ENCODE assay signal across 23 cellular contexts in genomic region chr7:149370790-149371189, GRCh38.
DNase-seq lines count a peak whose midpoint lies in the region; ATAC-seq and TF ChIP-seq lines count a peak whose summit lies in the region.
"Had no signal": no experiment of that assay in that cellular context is flagged by ENCODE, and none has a peak within 500 bp of the region (broad histone marks: within the 10 kb centered on the region; RNA-seq: fewer than 3 reads in every experiment).

No MANE protein-coding gene starts in this region.

- H3K9me2 ChIP-seq in PC-9 (ENCODE audit: insufficient read depth), result no peaks in the 10 kb centered on the region

- peak overlapping the region; percentile 73 for H3K4me2 ChIP-seq in PC-9
- H3K4me2 ChIP-seq: BLaER1 had no signal

- peaks cover 12% of the 10 kb centered on the region for H3F3A ChIP-seq in PC-9 (ENCODE audit: insufficient read depth, low read depth)

- intact Hi-C loops in PC-9 (cut with micrococcal nuclease; ENCODE audit: unreplicated experiment) (loop anchor here (2.0 kb wide), 1 partner anchor 16 kb away; no protein-coding TSS in a partner anchor), upper lobe of right lung (cut with DNase I) (no loop called here)

- H3K4me3 ChIP-seq in PC-9, result 0 out of 2 replicates have a peak overlapping the region, but pooled peaks have one; percentile 31
- no peak overlapping the region for H3K4me3 ChIP-seq in upper lobe of right lung
- H3K4me3 ChIP-seq: BLaER1, GM12878 had no signal

- DNase-seq in PC-9, result peak; percentile 50 to 73
- DNase-seq in islet precursor cell, result peak; percentile 66
- no peak for DNase-seq in upper lobe of right lung
- DNase-seq in glomerular visceral epithelial cell (ENCODE audit: extremely low spot score), result no peak
- DNase-seq in NCI-H2227 (lab: John Stamatoyannopoulos, UW; ENCODE audit: unreplicated experiment), result no peak
- no peak for DNase-seq in cerebellum (ENCODE audit: low spot score)
- DNase-seq: 8988T; ACHN; BE2C; C1 segment of cervical spinal cord; CD4-positive, alpha-beta memory T cell; CD4-positive, CD25-positive, alpha-beta regulatory T cell; CD8-positive, alpha-beta memory T cell; COR-L47; DMS 273 treated with DMSO at 0.1 percent for 48 hours; DMS153; DMS53; DMS79; DND-41; EL; GDM1 had no signal

- H2AFZ ChIP-seq in PC-9, result peak overlapping the region; percentile 4; the same call in 1 of the 2 replicates

- peaks cover 20% of the 10 kb centered on the region for H3K9me3 ChIP-seq in PC-9 (ENCODE audit: insufficient read depth, low read depth)
- H3K9me3 ChIP-seq in upper lobe of right lung, result peaks cover 4% of the 10 kb centered on the region
- H3K9me3 ChIP-seq: BE2C had no signal

- H3K4me1 ChIP-seq in PC-9 (replicated peaks; ENCODE audit: insufficient read depth) (peaks cover 47% of the 10 kb centered on the region), upper lobe of right lung (no peaks in the 10 kb centered on the region)
- H3K4me1 ChIP-seq: BE2C, BLaER1 had no signal

- POLR2A ChIA-PET in PC-9 (lab: Charles Lee; ENCODE audit: unreplicated experiment), result interaction anchor here (0.6 kb wide), 1 partner anchor 16 kb away, joined by 6 read pairs; no protein-coding TSS in a partner anchor

- H4K20me1 ChIP-seq in PC-9 (ENCODE audit: insufficient read depth), result no peaks in the 10 kb centered on the region
- H4K20me1 ChIP-seq: BLaER1 had no signal

- H3K79me2 ChIP-seq in PC-9 (ENCODE audit: low read depth), result no peaks in the 10 kb centered on the region

- H3K36me3 ChIP-seq in PC-9 (ENCODE audit: low read depth), result 0 out of 2 replicates have a peak, but pooled peaks cover 5% of the 10 kb centered on the region
- H3K36me3 ChIP-seq in upper lobe of right lung, result no peaks in the 10 kb centered on the region
- H3K36me3 ChIP-seq: BE2C had no signal

- CTCF ChIA-PET in PC-9 (lab: Charles Lee), result interaction anchor here (1.1 kb wide), 1 partner anchor 58 kb away, joined by 5 read pairs; no protein-coding TSS in a partner anchor

- ATAC-seq in upper lobe of right lung, result peak; percentile 39
- ATAC-seq: GM12878 had no signal

- BruUV-seq in PC-9 (replicated peaks; lab: Mats Ljungman, UMichigan), result no TSS peak

- H3K27me3 ChIP-seq in PC-9 (ENCODE audit: insufficient read depth, low read depth) (no peaks in the 10 kb centered on the region), upper lobe of right lung (no peaks in the 10 kb centered on the region)
- H3K27me3 ChIP-seq: BE2C, BLaER1 had no signal

- TF ChIP-seq CTCF in PC-9 (conservative IDR thresholded peaks at IDR 0.05) (no peak), upper lobe of right lung (IDR thresholded peaks at IDR 0.05) (no peak)

- peak overlapping the region; percentile 41 for H3K27ac ChIP-seq in PC-9
- H3K27ac ChIP-seq in upper lobe of right lung, result no peak overlapping the region
- H3K27ac ChIP-seq: BLaER1 had no signal

Comparison
In these comparisons a context has a peak if more than half of its experiments do, and no peak if none do; other contexts are left out.
1. DNase-seq: peak in PC-9 (2 of 2) and islet precursor cell (single experiment); none in upper lobe of right lung (single experiment), glomerular visceral epithelial cell (single experiment), NCI-H2227 (single experiment) and cerebellum (single experiment).